19 cellular contexts compared by ENCODE assay signal in genomic region chr2:207040606-207041173, GRCh38.
"Had no signal": no experiment of that assay in that cellular context is flagged by ENCODE, and none has a peak within 500 bp of the region (broad histone marks: within the 10 kb centered on the region; RNA-seq: fewer than 3 reads in every experiment).

No MANE protein-coding gene starts in this region.

- H3K4me3 Mint-ChIP-seq: activated B cell treated with CpG ODN at 0.5 μM for 24 hours; activated CD4-positive, alpha-beta T cell treated with anti-CD3 and anti-CD28 coated beads, Interleukin-2, amount 10 ng/mL, durations not matched to agents 7 days and 5 days; activated naive CD4-positive, alpha-beta T cell treated with anti-CD3 and anti-CD28 coated beads, Interleukin-2, amount 10 ng/mL, durations not matched to agents 7 days and 5 days; effector memory CD8-positive, alpha-beta T cell; natural killer cell treated with Interleukin-12 subunit alpha and Interleukin-12 subunit beta and Interleukin-15 and Interleukin-18, amount 100 ng/mL, for 72 hours; stimulated activated naive CD8-positive, alpha-beta T cell treated with anti-CD3 and anti-CD28 coated beads, Interleukin-15, Interleukin-2, amounts not matched to agents 100 ng/mL and 50 ng/mL, for 24 hours; T-cell; type B pancreatic cell had no signal

- H3K4me3 ChIP-seq: lung, SK-N-MC had no signal

- H3K27me3 ChIP-seq: adrenal gland had no signal

- H3K9me3 ChIP-seq: adrenal gland had no signal

- H3K36me3 Mint-ChIP-seq: activated naive CD4-positive, alpha-beta T cell treated with anti-CD3 and anti-CD28 coated beads, Interleukin-2, amount 10 ng/mL, durations not matched to agents 7 days and 5 days; natural killer cell treated with Interleukin-12 subunit alpha and Interleukin-12 subunit beta and Interleukin-15 and Interleukin-18, amount 100 ng/mL, for 72 hours; T-cell; type B pancreatic cell had no signal

- H3K27ac ChIP-seq: adrenal gland, SK-N-MC had no signal

- H3K36me3 ChIP-seq: adrenal gland had no signal

- H3K4me1 ChIP-seq: adrenal gland had no signal

- H3K9me3 Mint-ChIP-seq: activated B cell treated with CpG ODN at 0.5 μM for 24 hours; activated CD4-positive, alpha-beta T cell treated with anti-CD3 and anti-CD28 coated beads, Interleukin-2, amount 10 ng/mL, durations not matched to agents 7 days and 5 days; activated naive CD4-positive, alpha-beta T cell treated with anti-CD3 and anti-CD28 coated beads, Interleukin-2, amount 10 ng/mL, durations not matched to agents 7 days and 5 days; effector memory CD8-positive, alpha-beta T cell; natural killer cell treated with Interleukin-12 subunit alpha and Interleukin-12 subunit beta and Interleukin-15 and Interleukin-18, amount 100 ng/mL, for 72 hours; stimulated activated naive CD8-positive, alpha-beta T cell treated with anti-CD3 and anti-CD28 coated beads, Interleukin-15, Interleukin-2, amounts not matched to agents 100 ng/mL and 50 ng/mL, for 24 hours; T-cell; type B pancreatic cell had no signal

- H3K27ac Mint-ChIP-seq: activated B cell treated with CpG ODN at 0.5 μM for 24 hours; activated CD4-positive, alpha-beta T cell treated with anti-CD3 and anti-CD28 coated beads, Interleukin-2, amount 10 ng/mL, durations not matched to agents 7 days and 5 days; activated naive CD4-positive, alpha-beta T cell treated with anti-CD3 and anti-CD28 coated beads, Interleukin-2, amount 10 ng/mL, durations not matched to agents 7 days and 5 days; effector memory CD8-positive, alpha-beta T cell; natural killer cell treated with Interleukin-12 subunit alpha and Interleukin-12 subunit beta and Interleukin-15 and Interleukin-18, amount 100 ng/mL, for 72 hours; stimulated activated naive CD8-positive, alpha-beta T cell treated with anti-CD3 and anti-CD28 coated beads, Interleukin-15, Interleukin-2, amounts not matched to agents 100 ng/mL and 50 ng/mL, for 24 hours; T-cell; type B pancreatic cell had no signal

- DNase-seq: activated B cell treated with CpG ODN at 0.5 μM for 24 hours; activated CD4-positive, alpha-beta T cell treated with anti-CD3 and anti-CD28 coated beads, Interleukin-2, amount 10 ng/mL, durations not matched to agents 7 days and 5 days; activated CD8-positive, alpha-beta memory T cell treated with anti-CD3 and anti-CD28 coated beads for 24 hours; activated naive CD4-positive, alpha-beta T cell treated with anti-CD3 and anti-CD28 coated beads, Interleukin-2, amount 10 ng/mL, durations not matched to agents 7 days and 5 days; central memory CD4-positive, alpha-beta T cell; cortex of kidney; effector memory CD8-positive, alpha-beta T cell; erythroblast; left cardiac atrium; stimulated activated CD4-positive, alpha-beta T cell treated with anti-CD3 and anti-CD28 coated beads, Interleukin-15, amount 100 ng/mL, for 24 hours; stimulated activated CD4-positive, alpha-beta T cell treated with anti-CD3 and anti-CD28 coated beads, Interleukin-4, amount 100 ng/mL, for 24 hours; T-cell; T1000 had no signal

- H3K4me1 Mint-ChIP-seq: activated B cell treated with CpG ODN at 0.5 μM for 24 hours; activated CD4-positive, alpha-beta T cell treated with anti-CD3 and anti-CD28 coated beads, Interleukin-2, amount 10 ng/mL, durations not matched to agents 7 days and 5 days had no signal
